11 cellular contexts compared by ENCODE assay signal in genomic region chr15:78059110-78059839, GRCh38. TPM values are rescaled to one million over a fixed set of nuclear protein-coding genes. Genes with fewer than 3 reads are reported as not detected.
A peak's percentile ranks its signal among the peaks of the same experiment; 100 is the strongest.
DNase-seq lines count a peak whose midpoint lies in the region; ATAC-seq and TF ChIP-seq lines count a peak whose summit lies in the region.
"Had no signal": no experiment of that assay in that cellular context is flagged by ENCODE, and none has a peak within 500 bp of the region (broad histone marks: within the 10 kb centered on the region; RNA-seq: fewer than 3 reads in every experiment).

No MANE protein-coding gene starts in this region.

- H3K4me1 Mint-ChIP-seq in activated CD4-positive, alpha-beta T cell treated with anti-CD3 and anti-CD28 coated beads for 36 hours: peaks cover 73% of the 10 kb centered on the region
- H3K4me1 Mint-ChIP-seq in mesothelial cell of epicardium: peaks cover 19% of the 10 kb centered on the region

- no peak for TF ChIP-seq CTCF in fibroblast of mammary gland (conservative IDR thresholded peaks at IDR 0.05; ENCODE audit: control insufficient read depth, insufficient read depth, low read depth, low read length)
- TF ChIP-seq CTCF in mesothelial cell of epicardium (IDR thresholded peaks at IDR 0.05; ENCODE audit: unreplicated experiment): no peak

- peak overlapping the region in 2 of 5 donors; percentile 48 to 57 for H3K9ac ChIP-seq in subcutaneous abdominal adipose tissue (ENCODE audit: low read length in 5 of 5)

- H3K36me3 Mint-ChIP-seq in activated CD4-positive, alpha-beta T cell treated with anti-CD3 and anti-CD28 coated beads for 36 hours (ENCODE audit: low read depth): peaks cover 6% of the 10 kb centered on the region
- H3K36me3 Mint-ChIP-seq in mesothelial cell of epicardium: no peaks in the 10 kb centered on the region

- H3K27ac ChIP-seq in SJCRH30: peak overlapping the region; percentile 28
- H3K27ac ChIP-seq in subcutaneous abdominal adipose tissue (ENCODE audit: low read depth, low read length): peak overlapping the region; percentile 97

- POLR2A ChIA-PET in activated CD4-positive, alpha-beta T cell treated with anti-CD3 and anti-CD28 coated beads for 36 hours (lab: Charles Lee): interaction anchor here (1.0 to 1.2 kb wide), 2 partner anchors 9 kb away, joined by 3 to 9 read pairs; no protein-coding TSS in a partner anchor

- no peaks in the 10 kb centered on the region for H3K27me3 ChIP-seq in SJCRH30
- H3K27me3 ChIP-seq in subcutaneous abdominal adipose tissue (ENCODE audit: control insufficient read depth in 5 of 5, insufficient read depth in 4 of 5, low read length in 5 of 5): no peaks in the 10 kb centered on the region

- intact Hi-C loops in activated CD4-positive, alpha-beta T cell treated with anti-CD3 and anti-CD28 coated beads for 36 hours (cut with DNase I, micrococcal nuclease): loop anchor here in 1 of 2 experiments (1.0 kb wide), 1 partner anchor 9 kb away; no protein-coding TSS in a partner anchor

- H3K9me3 ChIP-seq in SJCRH30 (replicated peaks): no peaks in the 10 kb centered on the region
- no peaks in the 10 kb centered on the region for H3K9me3 ChIP-seq in subcutaneous abdominal adipose tissue (ENCODE audit: control insufficient read depth in 5 of 5, low read length in 5 of 5)

- no peaks in the 10 kb centered on the region for H3K27me3 Mint-ChIP-seq in activated CD4-positive, alpha-beta T cell treated with anti-CD3 and anti-CD28 coated beads for 36 hours
- no peaks in the 10 kb centered on the region for H3K27me3 Mint-ChIP-seq in mesothelial cell of epicardium (ENCODE audit: low read depth)

- H3K27ac Mint-ChIP-seq in activated CD4-positive, alpha-beta T cell treated with anti-CD3 and anti-CD28 coated beads for 36 hours: peak overlapping the region; percentile 86
- H3K27ac Mint-ChIP-seq in mesothelial cell of epicardium: no peak overlapping the region

- H3K9me3 Mint-ChIP-seq in activated CD4-positive, alpha-beta T cell treated with anti-CD3 and anti-CD28 coated beads for 36 hours (ENCODE audit: low read depth): no peaks in the 10 kb centered on the region
- H3K9me3 Mint-ChIP-seq in mesothelial cell of epicardium: no peaks in the 10 kb centered on the region

- CTCF ChIA-PET in activated CD4-positive, alpha-beta T cell treated with anti-CD3 and anti-CD28 coated beads for 36 hours (lab: Charles Lee): interaction anchor here (0.6 to 5.4 kb wide), 8 partner anchors 8 to 679 kb away, joined by 3 to 34 read pairs (median 6); no protein-coding TSS in a partner anchor

- no peak overlapping the region for H3K4me3 Mint-ChIP-seq in activated CD4-positive, alpha-beta T cell treated with anti-CD3 and anti-CD28 coated beads for 36 hours
- H3K4me3 Mint-ChIP-seq in mesothelial cell of epicardium: no peak overlapping the region

- DNase-seq in activated CD4-positive, alpha-beta T cell treated with anti-CD3 and anti-CD28 coated beads for 36 hours: no peak
- DNase-seq in activated CD4-positive, alpha-beta T cell treated with anti-CD3 and anti-CD28 coated beads, Interleukin-2, amount 50 U/mL, for 4 hours: no peak
- DNase-seq in SJCRH30: peak; percentile 83 to 91
- DNase-seq in fibroblast of mammary gland (ENCODE audit: low read depth): peak; percentile 70
- DNase-seq in cerebellar cortex (ENCODE audit: low spot score): no peak
- DNase-seq in mesothelial cell of epicardium (ENCODE audit: low spot score in 2 of 2, unreplicated experiment in 2 of 2): no peak
- DNase-seq: ACHN had no signal

- peaks cover 43% of the 10 kb centered on the region for H3K4me1 ChIP-seq in SJCRH30
- H3K4me1 ChIP-seq in subcutaneous abdominal adipose tissue (ENCODE audit: control insufficient read depth in 5 of 5, insufficient read depth in 5 of 5, low read length in 5 of 5): peaks cover 18 to 95% (median 86%) of the 10 kb centered on the region in 5 donors

- peaks cover 4% of the 10 kb centered on the region for H3K36me3 ChIP-seq in SJCRH30
- no peaks in the 10 kb centered on the region for H3K36me3 ChIP-seq in subcutaneous abdominal adipose tissue (ENCODE audit: control insufficient read depth in 5 of 5, insufficient read depth in 5 of 5, low read length in 5 of 5)

- no peak for ATAC-seq in activated CD4-positive, alpha-beta T cell treated with anti-CD3 and anti-CD28 coated beads for 36 hours
- no peak for ATAC-seq in HG03025 (IDR thresholded peaks at IDR 0.05; ENCODE audit: low FRiP score, unreplicated experiment)

- no peak overlapping the region for H3K4me3 ChIP-seq in SJCRH30
- no peak overlapping the region for H3K4me3 ChIP-seq in fibroblast of mammary gland (ENCODE audit: control insufficient read depth, low read depth, low read length)
- H3K4me3 ChIP-seq in subcutaneous abdominal adipose tissue (ENCODE audit: low read depth in 1 of 5, low read length in 5 of 5): no peak overlapping the region
- H3K4me3 ChIP-seq: SK-N-MC had no signal

RNA-seq across cellular contexts. Expression of gene TBC1D2B, which starts 18.2 kb away (rescaled TPM):
- total RNA-seq in activated CD4-positive, alpha-beta T cell treated with anti-CD3 and anti-CD28 coated beads for 36 hours: 10 to 100 TPM; 49.3 to 52.0 TPM
- 50.7 and 58.2 TPM in 2 replicates for total RNA-seq in SJCRH30 (2014; rRNA removed; shearing (Covaris generic))
- total RNA-seq in mesothelial cell of epicardium: 33.8 to 39.8 TPM (median 38.5 TPM) in 3 replicates

RNA-seq across cellular contexts. Expression of gene SH2D7, which starts 33.1 kb away (rescaled TPM):
- total RNA-seq in activated CD4-positive, alpha-beta T cell treated with anti-CD3 and anti-CD28 coated beads for 36 hours: not detected
- 0.08 and 0.36 TPM in 2 replicates for total RNA-seq in SJCRH30 (2014; rRNA removed; shearing (Covaris generic))
- total RNA-seq in mesothelial cell of epicardium: not detected in 3 replicates
- total RNA-seq: cerebellum had no signal

Comparison
In these comparisons a context has a peak if more than half of its experiments do, and no peak if none do; other contexts are left out.
1. DNase-seq: peak in SJCRH30 (2 of 2) and fibroblast of mammary gland (single experiment); none in activated CD4-positive, alpha-beta T cell treated with anti-CD3 and anti-CD28 coated beads for 36 hours (single experiment), activated CD4-positive, alpha-beta T cell treated with anti-CD3 and anti-CD28 coated beads, Interleukin-2, amount 50 U/mL, for 4 hours (0 of 2), cerebellar cortex (single experiment) and mesothelial cell of epicardium (0 of 2).